In the genomic region with DNA sequence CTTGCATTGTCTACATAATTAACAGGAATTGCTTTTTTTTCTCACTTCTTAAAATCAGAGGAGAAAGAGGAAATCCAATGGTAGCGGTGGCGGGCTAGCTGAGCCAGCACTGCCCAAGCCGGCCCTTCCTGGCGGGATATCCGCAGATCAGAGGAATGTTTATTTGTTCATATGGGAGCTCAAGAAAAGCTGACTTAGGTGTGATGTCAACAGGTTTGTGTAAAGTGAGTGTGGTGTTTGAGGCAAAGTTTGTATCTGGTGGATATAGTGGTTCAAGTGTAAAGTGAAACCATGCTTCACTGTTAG, we compare ENCODE assay signal across 8 cellular contexts. TPM values are rescaled to one million over a fixed set of nuclear protein-coding genes. Genes with fewer than 3 reads are reported as not detected.
A peak's percentile ranks its signal among the peaks of the same experiment; 100 is the strongest.
DNase-seq lines count a peak whose midpoint lies in the region; ATAC-seq, FAIRE-seq and TF ChIP-seq lines count a peak whose summit lies in the region.

No MANE protein-coding gene starts in this region.

- H4K20me1 ChIP-seq in hepatocyte (ENCODE audit: insufficient read depth, poor library complexity, severe bottlenecking), result no peaks in the 10 kb centered on the region

- CTCF ChIA-PET in WTC11 (lab: Charles Lee), result interaction anchor here (0.7 to 2.7 kb wide), 3 partner anchors 24 to 85 kb away, joined by 3 to 34 read pairs (median 4); no protein-coding TSS in a partner anchor

- peaks cover 45% of the 10 kb centered on the region for H3K4me1 Mint-ChIP-seq in WTC11
- peaks cover 16% of the 10 kb centered on the region for H3K4me1 Mint-ChIP-seq in stimulated activated memory B cell treated with anti-CD40 and anti-IgM and Interleukin-4, amounts not matched to agents 10 μg/mL and 1 μg/mL and 100 μg/mL, for 72 hours

- H3K9me2 ChIP-seq in hepatocyte (replicated peaks; ENCODE audit: insufficient read depth), result no peaks in the 10 kb centered on the region

- H3K36me3 Mint-ChIP-seq in WTC11, result no peaks in the 10 kb centered on the region
- peaks cover 2% of the 10 kb centered on the region for H3K36me3 Mint-ChIP-seq in stimulated activated memory B cell treated with anti-CD40 and anti-IgM and Interleukin-4, amounts not matched to agents 10 μg/mL and 1 μg/mL and 100 μg/mL, for 72 hours

- 7% methylated on average over 5 of the region's 5 CpGs for WGBS in hepatocyte (ENCODE audit: low lambda C conversion rate, missing lambda C conversion rate)

- FAIRE-seq in GM19239 (lab: Jason Lieb, UNC), result no peak

- H3K27ac ChIP-seq in hepatocyte, result peak overlapping the region; percentile 17

- POLR2A ChIA-PET in WTC11 (lab: Charles Lee), result interaction anchor here (0.8 kb wide), 1 partner anchor 85 kb away, joined by 4 read pairs; no protein-coding TSS in a partner anchor

- no peaks in the 10 kb centered on the region for H3K9me3 ChIP-seq in hepatocyte (ENCODE audit: low read depth)

- no peaks in the 10 kb centered on the region for H3K36me3 ChIP-seq in hepatocyte (replicated peaks; ENCODE audit: insufficient read depth, low read depth)

- H3K27ac Mint-ChIP-seq in WTC11, result no peak overlapping the region
- peak overlapping the region; percentile 89 for H3K27ac Mint-ChIP-seq in stimulated activated memory B cell treated with anti-CD40 and anti-IgM and Interleukin-4, amounts not matched to agents 10 μg/mL and 1 μg/mL and 100 μg/mL, for 72 hours

- peak overlapping the region; percentile 38 for H3K4me3 ChIP-seq in hepatocyte

- H3K9me3 Mint-ChIP-seq in WTC11, result no peaks in the 10 kb centered on the region
- no peaks in the 10 kb centered on the region for H3K9me3 Mint-ChIP-seq in stimulated activated memory B cell treated with anti-CD40 and anti-IgM and Interleukin-4, amounts not matched to agents 10 μg/mL and 1 μg/mL and 100 μg/mL, for 72 hours

- peaks cover 7% of the 10 kb centered on the region for H3K79me2 ChIP-seq in hepatocyte

- no peak for TF ChIP-seq CTCF in WTC11 (IDR thresholded peaks at IDR 0.05)
- TF ChIP-seq CTCF in hepatocyte (IDR thresholded peaks at IDR 0.05; ENCODE audit: poor library complexity), result no peak

- peak; percentile 8 for ATAC-seq in WTC11
- no peak for ATAC-seq in stimulated activated memory B cell treated with anti-CD40 and anti-IgM and Interleukin-4, amounts not matched to agents 10 μg/mL and 1 μg/mL and 100 μg/mL, for 72 hours
- ATAC-seq in HG03280 (IDR thresholded peaks at IDR 0.05; ENCODE audit: unreplicated experiment), result no peak

- peaks cover 17% of the 10 kb centered on the region for H3K27me3 Mint-ChIP-seq in WTC11 (ENCODE audit: low read depth)
- no peaks in the 10 kb centered on the region for H3K27me3 Mint-ChIP-seq in stimulated activated memory B cell treated with anti-CD40 and anti-IgM and Interleukin-4, amounts not matched to agents 10 μg/mL and 1 μg/mL and 100 μg/mL, for 72 hours

- peak; percentile 60 for DNase-seq in SIG-M5 treated with dmso at 0.1 percent for 504 hours (lab: John Stamatoyannopoulos, UW; ENCODE audit: unreplicated experiment)
- no peak for DNase-seq in SIG-M5 (lab: John Stamatoyannopoulos, UW)
- DNase-seq in WTC11 (ENCODE audit: low spot score), result peak; percentile 16
- no peak for DNase-seq in hepatocyte (ENCODE audit: low spot score)
- no peak for DNase-seq in GM19239 (ENCODE audit: insufficient read length, low spot score)
- DNase-seq in EL, result no peak

- peaks cover 5% of the 10 kb centered on the region for H3K4me1 ChIP-seq in hepatocyte (ENCODE audit: insufficient read depth)

- H3K4me2 ChIP-seq in hepatocyte, result peak overlapping the region; percentile 98

- no peaks in the 10 kb centered on the region for H3K27me3 ChIP-seq in hepatocyte

- H2AFZ ChIP-seq in hepatocyte, result peak overlapping the region; percentile 81

- H3K4me3 Mint-ChIP-seq in WTC11, result peak overlapping the region; percentile 84
- H3K4me3 Mint-ChIP-seq in stimulated activated memory B cell treated with anti-CD40 and anti-IgM and Interleukin-4, amounts not matched to agents 10 μg/mL and 1 μg/mL and 100 μg/mL, for 72 hours, result peak overlapping the region; percentile 81

TF ChIP-seq in WTC11, 78 proteins besides CTCF, POLR2A, EP300 and RAD21:
- TF ChIP-seq, protein P1, sequence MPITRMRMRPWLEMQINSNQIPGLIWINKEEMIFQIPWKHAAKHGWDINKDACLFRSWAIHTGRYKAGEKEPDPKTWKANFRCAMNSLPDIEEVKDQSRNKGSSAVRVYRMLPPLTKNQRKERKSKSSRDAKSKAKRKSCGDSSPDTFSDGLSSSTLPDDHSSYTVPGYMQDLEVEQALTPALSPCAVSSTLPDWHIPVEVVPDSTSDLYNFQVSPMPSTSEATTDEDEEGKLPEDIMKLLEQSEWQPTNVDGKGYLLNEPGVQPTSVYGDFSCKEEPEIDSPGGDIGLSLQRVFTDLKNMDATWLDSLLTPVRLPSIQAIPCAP (CRISPR knock-in tag; IDR thresholded peaks at IDR 0.05), result no peak
- TF ChIP-seq KAT7 (CRISPR knock-in tag; IDR thresholded peaks at IDR 0.05; ENCODE audit: borderline replicate concordance), result no peak
- TF ChIP-seq, protein P2, sequence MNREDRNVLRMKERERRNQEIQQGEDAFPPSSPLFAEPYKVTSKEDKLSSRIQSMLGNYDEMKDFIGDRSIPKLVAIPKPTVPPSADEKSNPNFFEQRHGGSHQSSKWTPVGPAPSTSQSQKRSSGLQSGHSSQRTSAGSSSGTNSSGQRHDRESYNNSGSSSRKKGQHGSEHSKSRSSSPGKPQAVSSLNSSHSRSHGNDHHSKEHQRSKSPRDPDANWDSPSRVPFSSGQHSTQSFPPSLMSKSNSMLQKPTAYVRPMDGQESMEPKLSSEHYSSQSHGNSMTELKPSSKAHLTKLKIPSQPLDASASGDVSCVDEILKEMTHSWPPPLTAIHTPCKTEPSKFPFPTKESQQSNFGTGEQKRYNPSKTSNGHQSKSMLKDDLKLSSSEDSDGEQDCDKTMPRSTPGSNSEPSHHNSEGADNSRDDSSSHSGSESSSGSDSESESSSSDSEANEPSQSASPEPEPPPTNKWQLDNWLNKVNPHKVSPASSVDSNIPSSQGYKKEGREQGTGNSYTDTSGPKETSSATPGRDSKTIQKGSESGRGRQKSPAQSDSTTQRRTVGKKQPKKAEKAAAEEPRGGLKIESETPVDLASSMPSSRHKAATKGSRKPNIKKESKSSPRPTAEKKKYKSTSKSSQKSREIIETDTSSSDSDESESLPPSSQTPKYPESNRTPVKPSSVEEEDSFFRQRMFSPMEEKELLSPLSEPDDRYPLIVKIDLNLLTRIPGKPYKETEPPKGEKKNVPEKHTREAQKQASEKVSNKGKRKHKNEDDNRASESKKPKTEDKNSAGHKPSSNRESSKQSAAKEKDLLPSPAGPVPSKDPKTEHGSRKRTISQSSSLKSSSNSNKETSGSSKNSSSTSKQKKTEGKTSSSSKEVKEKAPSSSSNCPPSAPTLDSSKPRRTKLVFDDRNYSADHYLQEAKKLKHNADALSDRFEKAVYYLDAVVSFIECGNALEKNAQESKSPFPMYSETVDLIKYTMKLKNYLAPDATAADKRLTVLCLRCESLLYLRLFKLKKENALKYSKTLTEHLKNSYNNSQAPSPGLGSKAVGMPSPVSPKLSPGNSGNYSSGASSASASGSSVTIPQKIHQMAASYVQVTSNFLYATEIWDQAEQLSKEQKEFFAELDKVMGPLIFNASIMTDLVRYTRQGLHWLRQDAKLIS (CRISPR knock-in tag; IDR thresholded peaks at IDR 0.05; ENCODE audit: borderline replicate concordance), result no peak
- TF ChIP-seq, protein P3, sequence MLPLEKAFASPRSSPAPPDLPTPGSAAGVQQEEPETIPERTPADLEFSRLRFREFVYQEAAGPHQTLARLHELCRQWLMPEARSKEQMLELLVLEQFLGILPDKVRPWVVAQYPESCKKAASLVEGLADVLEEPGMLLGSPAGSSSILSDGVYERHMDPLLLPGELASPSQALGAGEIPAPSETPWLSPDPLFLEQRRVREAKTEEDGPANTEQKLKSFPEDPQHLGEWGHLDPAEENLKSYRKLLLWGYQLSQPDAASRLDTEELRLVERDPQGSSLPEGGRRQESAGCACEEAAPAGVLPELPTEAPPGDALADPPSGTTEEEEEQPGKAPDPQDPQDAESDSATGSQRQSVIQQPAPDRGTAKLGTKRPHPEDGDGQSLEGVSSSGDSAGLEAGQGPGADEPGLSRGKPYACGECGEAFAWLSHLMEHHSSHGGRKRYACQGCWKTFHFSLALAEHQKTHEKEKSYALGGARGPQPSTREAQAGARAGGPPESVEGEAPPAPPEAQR (CRISPR knock-in tag; IDR thresholded peaks at IDR 0.05), result no peak
- TF ChIP-seq FOXP1 (CRISPR knock-in tag; IDR thresholded peaks at IDR 0.05; ENCODE audit: borderline replicate concordance), result no peak
- no peak for TF ChIP-seq CBFB (CRISPR knock-in tag; IDR thresholded peaks at IDR 0.05; ENCODE audit: low read depth)
- TF ChIP-seq, protein P4, sequence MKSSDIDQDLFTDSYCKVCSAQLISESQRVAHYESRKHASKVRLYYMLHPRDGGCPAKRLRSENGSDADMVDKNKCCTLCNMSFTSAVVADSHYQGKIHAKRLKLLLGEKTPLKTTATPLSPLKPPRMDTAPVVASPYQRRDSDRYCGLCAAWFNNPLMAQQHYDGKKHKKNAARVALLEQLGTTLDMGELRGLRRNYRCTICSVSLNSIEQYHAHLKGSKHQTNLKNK (CRISPR knock-in tag; IDR thresholded peaks at IDR 0.05), result no peak
- TF ChIP-seq ZNF423 (CRISPR knock-in tag; IDR thresholded peaks at IDR 0.05), result no peak

RNA-seq across cellular contexts. Expression of a gene that starts 0.5 kb away (rescaled TPM):
- total RNA-seq in WTC11 (2021), result 35.1 to 40.0 TPM (median 35.9 TPM) in 3 replicates
- 22.3 and 24.5 TPM in 2 replicates for total RNA-seq in hepatocyte
- 15.9 and 16.1 TPM in 2 replicates for polyA plus RNA-seq in hepatocyte

Comparison
In these comparisons a context has a peak if more than half of its experiments do, and no peak if none do; other contexts are left out.
1. DNase-seq: peak in SIG-M5 treated with dmso at 0.1 percent for 504 hours (single experiment) and WTC11 (single experiment); none in SIG-M5 (single experiment), hepatocyte (single experiment), GM19239 (single experiment) and EL (single experiment).